ENCODE assay signal across 1 cellular context in the genomic region with DNA sequence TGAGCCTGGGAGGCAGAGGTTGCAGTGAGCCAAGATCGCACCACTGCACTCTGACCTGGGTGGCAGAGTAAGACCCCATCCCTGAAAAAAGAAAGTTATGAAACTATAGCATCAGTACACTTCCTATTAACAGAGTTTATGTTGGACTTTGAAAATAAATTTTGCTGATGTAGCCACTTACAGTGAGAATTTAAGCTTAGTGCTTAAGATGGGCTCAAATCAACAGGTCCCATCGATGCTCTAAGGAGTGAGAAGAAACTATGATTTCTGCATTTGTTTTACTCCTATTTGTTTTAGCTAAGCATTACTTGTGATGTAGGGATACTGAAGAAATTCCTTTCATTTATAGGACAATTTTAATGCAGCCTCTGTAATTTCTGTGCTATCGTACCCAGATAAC.
TF ChIP-seq lines count a peak whose summit lies in the region.

No MANE protein-coding gene starts in this region.

TF ChIP-seq in GM12878, 131 proteins besides CTCF, POLR2A, EP300 and RAD21 (continued from another document):
- TF ChIP-seq, protein P1, sequence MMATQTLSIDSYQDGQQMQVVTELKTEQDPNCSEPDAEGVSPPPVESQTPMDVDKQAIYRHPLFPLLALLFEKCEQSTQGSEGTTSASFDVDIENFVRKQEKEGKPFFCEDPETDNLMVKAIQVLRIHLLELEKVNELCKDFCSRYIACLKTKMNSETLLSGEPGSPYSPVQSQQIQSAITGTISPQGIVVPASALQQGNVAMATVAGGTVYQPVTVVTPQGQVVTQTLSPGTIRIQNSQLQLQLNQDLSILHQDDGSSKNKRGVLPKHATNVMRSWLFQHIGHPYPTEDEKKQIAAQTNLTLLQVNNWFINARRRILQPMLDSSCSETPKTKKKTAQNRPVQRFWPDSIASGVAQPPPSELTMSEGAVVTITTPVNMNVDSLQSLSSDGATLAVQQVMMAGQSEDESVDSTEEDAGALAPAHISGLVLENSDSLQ (IDR thresholded peaks at IDR 0.05): no peak
- TF ChIP-seq GATAD2B (conservative IDR thresholded peaks at IDR 0.05; ENCODE audit: low read depth) (no peak), TBL1XR1 (IDR thresholded peaks at IDR 0.05; ENCODE audit: low read depth, low read length) (no peak), SIX5 (IDR thresholded peaks at IDR 0.05; ENCODE audit: low read depth, low read length, severe bottlenecking) (no peak), BCL11A (IDR thresholded peaks at IDR 0.05; ENCODE audit: low read depth, low read length) (no peak), NKRF (conservative IDR thresholded peaks at IDR 0.05) (no peak), POLR2AphosphoS5 (IDR thresholded peaks at IDR 0.05; ENCODE audit: low read length) (no peak), ZNF207 (IDR thresholded peaks at IDR 0.05; ENCODE audit: borderline replicate concordance) (no peak), PBX3 (IDR thresholded peaks at IDR 0.05; ENCODE audit: insufficient replicate concordance, low read depth, low read length) (no peak), BRCA1 (IDR thresholded peaks at IDR 0.05; ENCODE audit: low read depth, low read length) (no peak)
- TF ChIP-seq, protein P2, sequence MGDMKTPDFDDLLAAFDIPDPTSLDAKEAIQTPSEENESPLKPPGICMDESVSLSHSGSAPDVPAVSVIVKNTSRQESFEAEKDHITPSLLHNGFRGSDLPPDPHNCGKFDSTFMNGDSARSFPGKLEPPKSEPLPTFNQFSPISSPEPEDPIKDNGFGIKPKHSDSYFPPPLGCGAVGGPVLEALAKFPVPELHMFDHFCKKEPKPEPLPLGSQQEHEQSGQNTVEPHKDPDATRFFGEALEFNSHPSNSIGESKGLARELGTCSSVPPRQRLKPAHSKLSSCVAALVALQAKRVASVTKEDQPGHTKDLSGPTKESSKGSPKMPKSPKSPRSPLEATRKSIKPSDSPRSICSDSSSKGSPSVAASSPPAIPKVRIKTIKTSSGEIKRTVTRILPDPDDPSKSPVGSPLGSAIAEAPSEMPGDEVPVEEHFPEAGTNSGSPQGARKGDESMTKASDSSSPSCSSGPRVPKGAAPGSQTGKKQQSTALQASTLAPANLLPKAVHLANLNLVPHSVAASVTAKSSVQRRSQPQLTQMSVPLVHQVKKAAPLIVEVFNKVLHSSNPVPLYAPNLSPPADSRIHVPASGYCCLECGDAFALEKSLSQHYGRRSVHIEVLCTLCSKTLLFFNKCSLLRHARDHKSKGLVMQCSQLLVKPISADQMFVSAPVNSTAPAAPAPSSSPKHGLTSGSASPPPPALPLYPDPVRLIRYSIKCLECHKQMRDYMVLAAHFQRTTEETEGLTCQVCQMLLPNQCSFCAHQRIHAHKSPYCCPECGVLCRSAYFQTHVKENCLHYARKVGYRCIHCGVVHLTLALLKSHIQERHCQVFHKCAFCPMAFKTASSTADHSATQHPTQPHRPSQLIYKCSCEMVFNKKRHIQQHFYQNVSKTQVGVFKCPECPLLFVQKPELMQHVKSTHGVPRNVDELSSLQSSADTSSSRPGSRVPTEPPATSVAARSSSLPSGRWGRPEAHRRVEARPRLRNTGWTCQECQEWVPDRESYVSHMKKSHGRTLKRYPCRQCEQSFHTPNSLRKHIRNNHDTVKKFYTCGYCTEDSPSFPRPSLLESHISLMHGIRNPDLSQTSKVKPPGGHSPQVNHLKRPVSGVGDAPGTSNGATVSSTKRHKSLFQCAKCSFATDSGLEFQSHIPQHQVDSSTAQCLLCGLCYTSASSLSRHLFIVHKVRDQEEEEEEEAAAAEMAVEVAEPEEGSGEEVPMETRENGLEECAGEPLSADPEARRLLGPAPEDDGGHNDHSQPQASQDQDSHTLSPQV (IDR thresholded peaks at IDR 0.05): no peak
